8 cellular contexts compared by ENCODE assay signal in genomic region chr6:143451531-143451930, GRCh38. TPM values are rescaled to one million over a fixed set of nuclear protein-coding genes. Genes with fewer than 3 reads are reported as not detected.
DNase-seq lines count a peak whose midpoint lies in the region; ATAC-seq and TF ChIP-seq lines count a peak whose summit lies in the region.

No MANE protein-coding gene starts in this region.

- ATAC-seq in T-cell (replicated peaks in 1 of 4) (no peak), HG02623 (IDR thresholded peaks at IDR 0.05; ENCODE audit: unreplicated experiment) (no peak)
- ATAC-seq in stimulated activated effector memory CD8-positive, alpha-beta T cell treated with anti-CD3 and anti-CD28 coated beads, Interleukin-12 subunit alpha, Interleukin-12 subunit beta, amount 100 ng/mL, for 72 hours, result no peak

- no peaks in the 10 kb centered on the region for H3K9me3 Mint-ChIP-seq in T-cell
- no peaks in the 10 kb centered on the region for H3K9me3 Mint-ChIP-seq in stimulated activated effector memory CD8-positive, alpha-beta T cell treated with anti-CD3 and anti-CD28 coated beads, Interleukin-12 subunit alpha, Interleukin-12 subunit beta, amount 100 ng/mL, for 72 hours

- peak overlapping the region; percentile 96 to 100 (median 99) for H3K4me3 Mint-ChIP-seq in T-cell
- H3K4me3 Mint-ChIP-seq in stimulated activated effector memory CD8-positive, alpha-beta T cell treated with anti-CD3 and anti-CD28 coated beads, Interleukin-12 subunit alpha, Interleukin-12 subunit beta, amount 100 ng/mL, for 72 hours, result peak overlapping the region; percentile 97

- POLR2A ChIA-PET in T-cell (lab: Charles Lee), result interaction anchor here in 1 of 2 donors (0.6 kb wide), 1 partner anchor 603 kb away, joined by 5 read pairs; no protein-coding TSS in a partner anchor

- H3K36me3 Mint-ChIP-seq in T-cell, result peaks cover 14% of the 10 kb centered on the region
- peaks cover 24% of the 10 kb centered on the region for H3K36me3 Mint-ChIP-seq in stimulated activated effector memory CD8-positive, alpha-beta T cell treated with anti-CD3 and anti-CD28 coated beads, Interleukin-12 subunit alpha, Interleukin-12 subunit beta, amount 100 ng/mL, for 72 hours

- H3K27ac Mint-ChIP-seq in T-cell, result peak overlapping the region; percentile 98
- peak overlapping the region; percentile 98 for H3K27ac Mint-ChIP-seq in stimulated activated effector memory CD8-positive, alpha-beta T cell treated with anti-CD3 and anti-CD28 coated beads, Interleukin-12 subunit alpha, Interleukin-12 subunit beta, amount 100 ng/mL, for 72 hours

- H3K4me1 Mint-ChIP-seq in T-cell, result peaks cover 59 to 61% (median 59%) of the 10 kb centered on the region in 3 donors
- H3K4me1 Mint-ChIP-seq in stimulated activated effector memory CD8-positive, alpha-beta T cell treated with anti-CD3 and anti-CD28 coated beads, Interleukin-12 subunit alpha, Interleukin-12 subunit beta, amount 100 ng/mL, for 72 hours, result peaks cover 18% of the 10 kb centered on the region

- TF ChIP-seq CTCF in fibroblast of villous mesenchyme (IDR thresholded peaks at IDR 0.05; ENCODE audit: insufficient read depth, low read depth, low read length), result no peak

- CTCF ChIA-PET in T-cell (lab: Charles Lee), result interaction anchor here in 1 of 2 donors (1.4 kb wide), 1 partner anchor 753 kb away, joined by 3 read pairs; no protein-coding TSS in a partner anchor

- H3K4me3 ChIP-seq in fibroblast of villous mesenchyme (ENCODE audit: low read depth, low read length), result peak overlapping the region; percentile 99

- H3K27me3 Mint-ChIP-seq in T-cell, result no peaks in the 10 kb centered on the region

- peak; percentile 44 for DNase-seq in NOMO-1 treated with DMSO at 0.1 percent for 48 hours (lab: John Stamatoyannopoulos, UW; ENCODE audit: unreplicated experiment)
- DNase-seq in NOMO-1 treated with dmso at 0.1 percent for 144 hours (lab: John Stamatoyannopoulos, UW; ENCODE audit: unreplicated experiment), result no peak
- no peak for DNase-seq in T-cell
- peak; percentile 19 for DNase-seq in fibroblast of villous mesenchyme (ENCODE audit: low read depth)
- DNase-seq in stimulated activated effector memory CD8-positive, alpha-beta T cell treated with anti-CD3 and anti-CD28 coated beads, Interleukin-12 subunit alpha, Interleukin-12 subunit beta, amount 100 ng/mL, for 72 hours (ENCODE audit: low spot score in 2 of 2), result no peak
- no peak for DNase-seq in NCI-H2171 (lab: John Stamatoyannopoulos, UW)
- DNase-seq in OCI-M2 (lab: John Stamatoyannopoulos, UW; ENCODE audit: unreplicated experiment), result no peak

RNA-seq across cellular contexts. Expression of gene PEX3, which starts 0.9 kb away (rescaled TPM):
- total RNA-seq in T-cell (10 to 100 TPM; 12.2 to 19.9 (median 16.9) TPM), fibroblast of villous mesenchyme (22.5 and 24.6 TPM in 2 replicates)

RNA-seq across cellular contexts. Expression of gene ADAT2, which starts 1.0 kb away (rescaled TPM):
- 10 to 100 TPM; 15.8 to 22.8 (median 19.3) TPM for total RNA-seq in T-cell
- total RNA-seq in fibroblast of villous mesenchyme, result 3.0 and 3.5 TPM in 2 replicates

RNA-seq across cellular contexts. Expression of gene FUCA2, which starts 60.0 kb away (rescaled TPM):
- total RNA-seq in T-cell (1 to 10 TPM; 4.6 to 9.0 (median 7.1) TPM), fibroblast of villous mesenchyme (54.1 and 58.7 TPM in 2 replicates)

Comparison
In these comparisons a context has a peak if more than half of its experiments do, and no peak if none do; other contexts are left out.
1. DNase-seq: peak in NOMO-1 treated with DMSO at 0.1 percent for 48 hours (single experiment) and fibroblast of villous mesenchyme (single experiment); none in NOMO-1 treated with dmso at 0.1 percent for 144 hours (single experiment), T-cell (0 of 34), stimulated activated effector memory CD8-positive, alpha-beta T cell treated with anti-CD3 and anti-CD28 coated beads, Interleukin-12 subunit alpha, Interleukin-12 subunit beta, amount 100 ng/mL, for 72 hours (0 of 2), NCI-H2171 (single experiment) and OCI-M2 (single experiment).